ENCODE assay signal across 10 cellular contexts in genomic region chr16:10972108-10972955, GRCh38. TPM values are rescaled to one million over a fixed set of nuclear protein-coding genes. Genes with fewer than 3 reads are reported as not detected.
A peak's percentile ranks its signal among the peaks of the same experiment; 100 is the strongest.
DNase-seq lines count a peak whose midpoint lies in the region; ATAC-seq, FAIRE-seq and TF ChIP-seq lines count a peak whose summit lies in the region.
"Had no signal": no experiment of that assay in that cellular context is flagged by ENCODE, and none has a peak within 500 bp of the region (broad histone marks: within the 10 kb centered on the region; RNA-seq: fewer than 3 reads in every experiment).

No MANE protein-coding gene starts in this region.

- CTCF ChIA-PET in K562 (lab: Yijun Ruan, JAX; ENCODE audit: low intra/inter-chr PET ratio), result interaction anchor here (0.6 to 4.7 kb wide), 6 partner anchors 19 to 742 kb away, joined by 3 to 58 read pairs (median 4); partner anchors contain the start of gene SOCS1

- H3K4me1 ChIP-seq in K562 (replicated peaks in 1 of 2; ENCODE audit: control insufficient read depth in 2 of 2, insufficient read depth in 2 of 2, low read length in 2 of 2), result peaks cover 19 to 22% of the 10 kb centered on the region in 2 experiments
- peaks cover 0 to 31% (median 15%) of the 10 kb centered on the region in 9 donors for H3K4me1 ChIP-seq in heart right ventricle

- H3K4me2 ChIP-seq in K562 (ENCODE audit: insufficient read depth, low read length), result peak overlapping the region; percentile 36

- POLR2A ChIA-PET in K562 (lab: Yijun Ruan, JAX), result interaction anchor here (1.0 to 2.7 kb wide), 8 partner anchors 8 to 381 kb away, joined by 3 to 23 read pairs (median 3); partner anchors contain the start of gene SOCS1

- H3K9me3 ChIP-seq in K562 (replicated peaks; ENCODE audit: control insufficient read depth, insufficient read depth, low read depth, low read length) (no peaks in the 10 kb centered on the region), heart right ventricle (no peaks in the 10 kb centered on the region)
- H3K9me3 ChIP-seq: transverse colon had no signal

- no peak for DNase-seq in activated CD4-positive, CD25-positive, alpha-beta regulatory T cell treated with anti-CD3 and anti-CD28 coated beads, Interleukin-2, amount 50 U/mL, for 72 hours
- DNase-seq in OCI-M2 (lab: John Stamatoyannopoulos, UW; ENCODE audit: unreplicated experiment) (peak; percentile 62), K562 (ENCODE audit: extremely low read depth in 1 of 4, low spot score in 3 of 4) (peak; percentile 86 to 97 (median 89)), sciatic nerve (ENCODE audit: low spot score) (no peak), SW 1271 (lab: John Stamatoyannopoulos, UW) (no peak), heart right ventricle (no peak), HTR-8/SVneo (ENCODE audit: insufficient read length, low spot score) (no peak)
- DNase-seq: T-helper 9 cell had no signal

- TF ChIP-seq POLR2A in K562 (conservative IDR thresholded peaks at IDR 0.05), result no peak

- WGBS in K562 (ENCODE audit: insufficient coverage, low coverage, missing lambda C conversion rate), result 2% methylated on average over 4 of the region's 4 CpGs
- 52 to 57% methylated on average over 4 of the region's 4 CpGs for WGBS in heart right ventricle, 2 donors

- H3K4me3 ChIP-seq in K562, result no peak overlapping the region
- no peak overlapping the region for H3K4me3 ChIP-seq in heart right ventricle
- H3K4me3 ChIP-seq: transverse colon had no signal

- TF ChIP-seq CTCF in K562 (IDR thresholded peaks at IDR 0.05 in 2 of 3, conservative IDR thresholded peaks at IDR 0.05 in 1 of 3; ENCODE audit: insufficient read depth in 2 of 3, low read depth in 1 of 3, low read length in 3 of 3) (no peak), heart right ventricle (IDR thresholded peaks at IDR 0.05) (no peak)

- H4K20me1 ChIP-seq in K562 (replicated peaks; ENCODE audit: control insufficient read depth, insufficient read depth, low read length), result 0 out of 2 replicates have a peak, but pooled peaks cover 6% of the 10 kb centered on the region

- no peaks in the 10 kb centered on the region for H3K79me2 ChIP-seq in K562 (ENCODE audit: control insufficient read depth, insufficient read depth, low read length)

- TF ChIP-seq RAD21 in K562 (CRISPR knock-in tag; conservative IDR thresholded peaks at IDR 0.05 in 1 of 2, IDR thresholded peaks at IDR 0.05 in 1 of 2), result peak in 1 of 2 experiments; percentile 56; a peak in 3 of 4 replicates

- BruUV-seq in K562 (replicated peaks; lab: Mats Ljungman, UMichigan), result no TSS peak

- peaks cover 4% of the 10 kb centered on the region for H3K9me1 ChIP-seq in K562 (ENCODE audit: control insufficient read depth, insufficient read depth, low read length)

- H3K36me3 ChIP-seq in K562 (ENCODE audit: control insufficient read depth, insufficient read depth, low read length) (peaks cover 52% of the 10 kb centered on the region), heart right ventricle (peaks cover 0 to 82% (median 3%) of the 10 kb centered on the region in 9 donors)

- ATAC-seq in activated CD4-positive, CD25-positive, alpha-beta regulatory T cell treated with anti-CD3 and anti-CD28 coated beads, Interleukin-2, amount 50 U/mL, for 24 hours, result peak; percentile 69 to 70
- ATAC-seq in K562 (peak; percentile 98), sciatic nerve (peak; percentile 33), heart right ventricle (no peak)

- H3K27ac ChIP-seq in K562 (ENCODE audit: extremely low read depth, low read depth, low read length) (peak overlapping the region; percentile 63), heart right ventricle (no peak overlapping the region)
- H3K27ac ChIP-seq: transverse colon had no signal

- intact Hi-C loops in K562 (cut with micrococcal nuclease) (loop anchor here (1.0 to 5.0 kb wide), 5 partner anchors 132 to 384 kb away; no protein-coding TSS in a partner anchor), sciatic nerve (cut with DNase I) (loop anchor here (10.0 kb wide), 1 partner anchor 382 kb away; no protein-coding TSS in a partner anchor), heart right ventricle (cut with DNase I) (loop anchor here in 7 of 10 donors (2.0 to 10.0 kb wide), 6 partner anchors 125 to 385 kb away; partner anchors contain the start of gene SOCS1 (in 2 of the 7))

- peak overlapping the region; percentile 57; the same call in 1 of the 2 replicates for H2AFZ ChIP-seq in K562 (ENCODE audit: low read depth, low read length)

- TF ChIP-seq EP300 in K562 (IDR thresholded peaks at IDR 0.05; ENCODE audit: low read length), result peak; percentile 96

- in situ Hi-C loops in K562 (cut with MboI), result loop anchor here (25.0 kb wide), 2 partner anchors 565 to 690 kb away; partner anchors contain the start of gene SNN

- FAIRE-seq in K562 (lab: Jason Lieb, UNC) (peak; percentile 100), HTR-8/SVneo (lab: Jason Lieb, UNC) (no peak)

- no peaks in the 10 kb centered on the region for H3K27me3 ChIP-seq in K562 (ENCODE audit: control insufficient read depth in 2 of 2, insufficient read depth in 2 of 2, low read length in 2 of 2)
- H3K27me3 ChIP-seq in heart right ventricle, result no peaks in the 10 kb centered on the region
- H3K27me3 ChIP-seq: transverse colon had no signal

- H3K9ac ChIP-seq in K562 (ENCODE audit: insufficient read depth in 1 of 2, low read depth in 2 of 2, low read length in 2 of 2), result peak overlapping the region in 1 of 2 experiments; percentile 13; a peak in 2 of 4 replicates

TF ChIP-seq in K562, 482 proteins besides CTCF, POLR2A, EP300 and RAD21 (continues in another document):
- no peak for TF ChIP-seq ZNF23 (CRISPR knock-in tag; IDR thresholded peaks at IDR 0.05)
- no peak for TF ChIP-seq ZNF212 (CRISPR knock-in tag; IDR thresholded peaks at IDR 0.05)
- TF ChIP-seq TEAD1 (CRISPR knock-in tag; IDR thresholded peaks at IDR 0.05), result peak in 1 of 2 experiments; percentile 54; a peak in 2 of 4 replicates
- TF ChIP-seq, protein P1, sequence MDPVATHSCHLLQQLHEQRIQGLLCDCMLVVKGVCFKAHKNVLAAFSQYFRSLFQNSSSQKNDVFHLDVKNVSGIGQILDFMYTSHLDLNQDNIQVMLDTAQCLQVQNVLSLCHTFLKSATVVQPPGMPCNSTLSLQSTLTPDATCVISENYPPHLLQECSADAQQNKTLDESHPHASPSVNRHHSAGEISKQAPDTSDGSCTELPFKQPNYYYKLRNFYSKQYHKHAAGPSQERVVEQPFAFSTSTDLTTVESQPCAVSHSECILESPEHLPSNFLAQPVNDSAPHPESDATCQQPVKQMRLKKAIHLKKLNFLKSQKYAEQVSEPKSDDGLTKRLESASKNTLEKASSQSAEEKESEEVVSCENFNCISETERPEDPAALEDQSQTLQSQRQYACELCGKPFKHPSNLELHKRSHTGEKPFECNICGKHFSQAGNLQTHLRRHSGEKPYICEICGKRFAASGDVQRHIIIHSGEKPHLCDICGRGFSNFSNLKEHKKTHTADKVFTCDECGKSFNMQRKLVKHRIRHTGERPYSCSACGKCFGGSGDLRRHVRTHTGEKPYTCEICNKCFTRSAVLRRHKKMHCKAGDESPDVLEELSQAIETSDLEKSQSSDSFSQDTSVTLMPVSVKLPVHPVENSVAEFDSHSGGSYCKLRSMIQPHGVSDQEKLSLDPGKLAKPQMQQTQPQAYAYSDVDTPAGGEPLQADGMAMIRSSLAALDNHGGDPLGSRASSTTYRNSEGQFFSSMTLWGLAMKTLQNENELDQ (CRISPR knock-in tag; IDR thresholded peaks at IDR 0.05; ENCODE audit: borderline replicate concordance), result no peak

RNA-seq across cellular contexts. Expression of gene CLEC16A, which starts 28.0 kb away (rescaled TPM):
- 90.8 and 106 TPM in 2 replicates for total RNA-seq in K562 (2011; cell fraction: chromatin; rRNA removed; ENCODE audit: low replicate concordance)
- total RNA-seq in K562 (2011; cell fraction: nucleolus; rRNA removed), result 41.2 and 41.7 TPM in 2 replicates
- 59.0 and 65.7 TPM in 2 replicates for total RNA-seq in K562 (2011; cell fraction: nucleoplasm; rRNA removed)
- total RNA-seq in K562 (2014; rRNA removed), result 9.8 and 13.6 TPM in 2 replicates
- total RNA-seq in K562 (2014; rRNA removed; fragmentation: Illumina TruSeq; extraction: Trizol), result 11.4 and 13.2 TPM in 2 replicates
- total RNA-seq in K562 (2015; rRNA removed; fragmentation: Illumina TruSeq; extraction: Trizol), result 8.5 and 10.0 TPM in 2 replicates
- 22.1 and 22.3 TPM in 2 replicates for total RNA-seq in K562 (2021)
- 8.8 and 10.4 TPM in 2 replicates for polyA plus RNA-seq in K562 (2011; rRNA removed)
- polyA plus RNA-seq in K562 (2011; cell fraction: cytosol; rRNA removed), result 7.3 and 8.2 TPM in 2 replicates
- polyA plus RNA-seq in K562 (2011; cell fraction: nucleus; rRNA removed), result 13.4 and 16.9 TPM in 2 replicates
- polyA plus RNA-seq in K562 (2012), result 13.6 and 19.6 TPM in 2 replicates
- 15.6 and 16.1 TPM in 2 replicates for polyA plus RNA-seq in K562 (2014; fragmentation: Illumina TruSeq; extraction: Trizol)
- 1 to 10 TPM in 1 of 2 experiments, under 1 TPM in 1; 1.00 to 1.4 TPM for polyA plus RNA-seq in K562 (2014; fragmentation: Nextera tagmentation; extraction: Ambion mirVana)
- polyA plus RNA-seq in K562 (2014; rRNA removed), result 10.6 and 10.8 TPM in 2 replicates
- polyA minus RNA-seq in K562 (2011; rRNA and poly(A)+ RNA removed), result 35.1 and 47.1 TPM in 2 replicates
- polyA minus RNA-seq in K562 (2011; cell fraction: cytosol; rRNA and poly(A)+ RNA removed), result 21.8 and 27.7 TPM in 2 replicates
- 14.4 and 24.4 TPM in 2 replicates for polyA minus RNA-seq in K562 (2011; cell fraction: nucleus; rRNA and poly(A)+ RNA removed)
- total RNA-seq in sciatic nerve, result 39.4 TPM
- total RNA-seq in heart right ventricle, result 10 to 100 TPM; 17.2 to 30.8 (median 23.2) TPM
- 10 to 100 TPM; 12.1 to 16.7 TPM for polyA plus RNA-seq in heart right ventricle

RNA-seq across cellular contexts. Expression of gene DEXI, which starts 30.1 kb away (rescaled TPM):
- total RNA-seq in K562 (2011; cell fraction: chromatin; rRNA removed; ENCODE audit: low replicate concordance), result 19.9 and 32.5 TPM in 2 replicates
- total RNA-seq in K562 (2011; cell fraction: nucleolus; rRNA removed), result 26.5 and 30.0 TPM in 2 replicates
- total RNA-seq in K562 (2011; cell fraction: nucleoplasm; rRNA removed), result 26.1 and 37.4 TPM in 2 replicates
- total RNA-seq in K562 (2014; rRNA removed) (35.8 and 43.1 TPM in 2 replicates), K562 (2014; rRNA removed; fragmentation: Illumina TruSeq; extraction: Trizol) (18.2 and 22.0 TPM in 2 replicates), K562 (2015; rRNA removed; fragmentation: Illumina TruSeq; extraction: Trizol) (29.6 and 31.3 TPM in 2 replicates), K562 (2021) (33.3 and 38.2 TPM in 2 replicates), sciatic nerve (31.7 TPM), heart right ventricle (100 to 1,000 TPM in 4 of 10 donors, 10 to 100 TPM in 6; 68.8 to 109 (median 81.6) TPM)
- polyA plus RNA-seq in K562 (2011; rRNA removed) (20.0 and 24.5 TPM in 2 replicates), K562 (2014; fragmentation: Illumina TruSeq; extraction: Trizol) (39.2 and 40.1 TPM in 2 replicates), K562 (2014; fragmentation: Nextera tagmentation; extraction: Ambion mirVana) (1 to 10 TPM; 2.9 to 3.7 TPM), K562 (2014; rRNA removed) (21.1 and 31.5 TPM in 2 replicates), heart right ventricle (100 to 1,000 TPM in 1 of 2 donors, 10 to 100 TPM in 1; 91.4 to 104 TPM)
- polyA plus RNA-seq in K562 (2011; cell fraction: cytosol; rRNA removed), result 35.9 and 65.4 TPM in 2 replicates
- polyA plus RNA-seq in K562 (2011; cell fraction: nucleus; rRNA removed), result 24.2 and 31.3 TPM in 2 replicates
- polyA plus RNA-seq in K562 (2012), result 34.3 and 38.6 TPM in 2 replicates
- polyA minus RNA-seq in K562 (2011; rRNA and poly(A)+ RNA removed), result 25.2 and 29.1 TPM in 2 replicates
- 21.8 and 24.2 TPM in 2 replicates for polyA minus RNA-seq in K562 (2011; cell fraction: cytosol; rRNA and poly(A)+ RNA removed)
- polyA minus RNA-seq in K562 (2011; cell fraction: nucleus; rRNA and poly(A)+ RNA removed), result 12.3 and 19.3 TPM in 2 replicates

Comparison
In these comparisons a context has a peak if more than half of its experiments do, and no peak if none do; other contexts are left out.
1. ATAC-seq: peak in activated CD4-positive, CD25-positive, alpha-beta regulatory T cell treated with anti-CD3 and anti-CD28 coated beads, Interleukin-2, amount 50 U/mL, for 24 hours (2 of 2), K562 (single experiment) and sciatic nerve (single experiment); none in heart right ventricle (0 of 8).
2. DNase-seq: peak in OCI-M2 (single experiment) and K562 (4 of 4); none in activated CD4-positive, CD25-positive, alpha-beta regulatory T cell treated with anti-CD3 and anti-CD28 coated beads, Interleukin-2, amount 50 U/mL, for 72 hours (single experiment), sciatic nerve (single experiment), SW 1271 (0 of 2), heart right ventricle (0 of 2) and HTR-8/SVneo (single experiment).